Comparison of ENCODE assay signal across 8 cellular contexts in genomic region chr15:90191344-90191687, GRCh38. TPM values are rescaled to one million over a fixed set of nuclear protein-coding genes. Genes with fewer than 3 reads are reported as not detected.
DNase-seq lines count a peak whose midpoint lies in the region; ATAC-seq, FAIRE-seq and TF ChIP-seq lines count a peak whose summit lies in the region.

No MANE protein-coding gene starts in this region.

- no peak overlapping the region for H3K4me3 ChIP-seq in colonic mucosa
- H3K4me3 ChIP-seq in small intestine (ENCODE audit: low read depth in 1 of 2, low read length in 2 of 2) = no peak overlapping the region

- no peaks in the 10 kb centered on the region; a peak in 2 of 7 replicates for H3K36me3 Mint-ChIP-seq in H9 (ENCODE audit: insufficient read depth in 1 of 3, low read depth in 3 of 3)

- peak; percentile 20 for ATAC-seq in GM19452 (IDR thresholded peaks at IDR 0.05; ENCODE audit: unreplicated experiment)
- peak; percentile 22 for ATAC-seq in HG03103 (IDR thresholded peaks at IDR 0.05; ENCODE audit: low read depth, unreplicated experiment)
- ATAC-seq in HG03378 (IDR thresholded peaks at IDR 0.05; ENCODE audit: unreplicated experiment) = no peak

- no peak overlapping the region for H3K4ac ChIP-seq in H9 (ENCODE audit: low read depth, low read length)

- H3T11ph ChIP-seq in H9 (ENCODE audit: low read length) = no peak overlapping the region

- no peak overlapping the region for H2BK20ac ChIP-seq in H9 (ENCODE audit: low read depth, low read length, poor library complexity, severe bottlenecking)

- no peak overlapping the region for H4K5ac ChIP-seq in H9 (ENCODE audit: insufficient read length, low read depth, low read length)

- H3K27me3 Mint-ChIP-seq in H9 (ENCODE audit: low read depth) = no peaks in the 10 kb centered on the region

- DNase-seq in colonic mucosa (no peak), small intestine (peak; percentile 35), H9 (no peak), DMS79 (lab: John Stamatoyannopoulos, UW) (no peak), NCI-H226 (no peak)

- H3K27ac ChIP-seq in colonic mucosa (peak overlapping the region; percentile 85), small intestine (ENCODE audit: low read depth in 1 of 2, low read length in 1 of 2) (peak overlapping the region; percentile 90 to 93), H9 (ENCODE audit: insufficient read length, low read depth, low read length) (no peak overlapping the region)

- H2AFZ ChIP-seq in H9 (ENCODE audit: low read length) = no peak overlapping the region

- no peaks in the 10 kb centered on the region for H3K9me3 ChIP-seq in colonic mucosa
- no peaks in the 10 kb centered on the region for H3K9me3 ChIP-seq in small intestine (ENCODE audit: control insufficient read depth, low read depth)
- H3K9me3 ChIP-seq in H9 (ENCODE audit: control insufficient read depth, low read depth, low read length) = no peaks in the 10 kb centered on the region

- H3K79me2 ChIP-seq in H9 (ENCODE audit: insufficient read depth, low read length) = no peaks in the 10 kb centered on the region

- no peak overlapping the region for H2AK5ac ChIP-seq in H9 (ENCODE audit: insufficient read length, low read length)

- no peak overlapping the region for H3K4me3 Mint-ChIP-seq in H9

- no peak overlapping the region for H3K27ac Mint-ChIP-seq in H9

- peak overlapping the region in 1 of 2 donors; percentile 72 for H3K9ac ChIP-seq in colonic mucosa (ENCODE audit: low read depth in 2 of 2, low read length in 2 of 2)
- no peak overlapping the region for H3K9ac ChIP-seq in H9 (ENCODE audit: extremely low read depth, insufficient read length, low read length)

- H3K4me1 ChIP-seq in colonic mucosa = peaks cover 34% of the 10 kb centered on the region
- peaks cover 10 to 19% of the 10 kb centered on the region in 2 donors for H3K4me1 ChIP-seq in small intestine (ENCODE audit: control insufficient read depth in 2 of 2, insufficient read depth in 1 of 2, low read depth in 1 of 2, low read length in 1 of 2)
- no peaks in the 10 kb centered on the region for H3K4me1 ChIP-seq in H9 (ENCODE audit: insufficient read depth, low read length)

- no peaks in the 10 kb centered on the region for H3K23me2 ChIP-seq in H9 (ENCODE audit: insufficient read length, low read depth, low read length, poor library complexity, severe bottlenecking)

- H2BK15ac ChIP-seq in H9 (ENCODE audit: low read depth, low read length) = no peak overlapping the region

- no peak overlapping the region for H2BK120ac ChIP-seq in H9 (ENCODE audit: low read depth, low read length, poor library complexity, severe bottlenecking)

- no peak overlapping the region for H3K18ac ChIP-seq in H9 (ENCODE audit: insufficient read length, low read depth, low read length)

- FAIRE-seq in small intestine (lab: Jason Lieb, UNC) = no peak

- H3K23ac ChIP-seq in H9 (ENCODE audit: insufficient read length, low read depth, low read length) = no peak overlapping the region

- intact Hi-C loops in colonic mucosa (cut with DNase I) = no loop called here

- H3K4me2 ChIP-seq in H9 (ENCODE audit: insufficient read depth, insufficient read length, low read length) = no peak overlapping the region

- H4K91ac ChIP-seq in H9 (ENCODE audit: insufficient read length, low read depth, low read length) = no peak overlapping the region

- 28 to 64% (median 50%) methylated on average over 3 of the region's 3 CpGs for WGBS in small intestine, 3 donors
- WGBS in H9 (ENCODE audit: extremely low coverage, insufficient read length, low lambda C conversion rate) = no CpG with 5 or more reads among the region's 3 CpGs

- H3K14ac ChIP-seq in H9 (ENCODE audit: insufficient read depth, low read length) = no peak overlapping the region

- no peaks in the 10 kb centered on the region for H4K20me1 ChIP-seq in H9 (ENCODE audit: control insufficient read depth, insufficient read depth, insufficient read length)

- H3K56ac ChIP-seq in H9 (ENCODE audit: insufficient read length, low read depth, low read length) = no peak overlapping the region

- no peak overlapping the region for H4K8ac ChIP-seq in H9 (replicated peaks; ENCODE audit: insufficient read length, low read depth, low read length)

- peaks cover 9 to 15% of the 10 kb centered on the region in 2 experiments for H3K4me1 Mint-ChIP-seq in H9

- TF ChIP-seq CTCF in colonic mucosa (IDR thresholded peaks at IDR 0.05) (no peak), H9 (conservative IDR thresholded peaks at IDR 0.05) (no peak)

- H3K79me1 ChIP-seq in H9 (ENCODE audit: insufficient read depth, low read depth, low read length, poor library complexity, severe bottlenecking) = no peaks in the 10 kb centered on the region

- H3K9me3 Mint-ChIP-seq in H9 = no peaks in the 10 kb centered on the region; a peak in 1 of 5 replicates

- H3K27me3 ChIP-seq in colonic mucosa = no peaks in the 10 kb centered on the region
- no peaks in the 10 kb centered on the region for H3K27me3 ChIP-seq in small intestine (ENCODE audit: control insufficient read depth in 2 of 2, insufficient read depth in 2 of 2, low read length in 2 of 2)
- H3K27me3 ChIP-seq in H9 (ENCODE audit: insufficient read depth, low read length) = no peaks in the 10 kb centered on the region

- H3K36me3 ChIP-seq in colonic mucosa (no peaks in the 10 kb centered on the region), small intestine (ENCODE audit: control insufficient read depth in 2 of 2, insufficient read depth in 2 of 2, low read length in 2 of 2) (no peaks in the 10 kb centered on the region)

- no peak overlapping the region for H2BK5ac ChIP-seq in H9 (ENCODE audit: insufficient read length, low read length)

- H2BK12ac ChIP-seq in H9 (ENCODE audit: insufficient read length, low read depth, low read length) = no peak overlapping the region

RNA-seq across cellular contexts. Expression of gene SEMA4B, which starts 9.8 kb away (rescaled TPM):
- total RNA-seq in colonic mucosa (100 to 1,000 TPM; 102 to 141 TPM), H9 (2021) (32.5 and 33.2 TPM in 2 replicates)
- 10 to 100 TPM; 26.2 to 37.9 (median 31.8) TPM for polyA plus RNA-seq in small intestine

RNA-seq across cellular contexts. Expression of gene CIB1, which starts 42.4 kb away (rescaled TPM):
- total RNA-seq in colonic mucosa (100 to 1,000 TPM; 212 to 216 TPM), H9 (2021) (23.0 and 27.8 TPM in 2 replicates)
- 100 to 1,000 TPM; 219 to 360 (median 356) TPM for polyA plus RNA-seq in small intestine

RNA-seq across cellular contexts. Expression of gene GDPGP1, which starts 42.7 kb away (rescaled TPM):
- total RNA-seq in colonic mucosa (10 to 100 TPM; 14.4 to 18.6 TPM), H9 (2021) (6.7 and 9.7 TPM in 2 replicates)
- 1 to 10 TPM; 4.9 to 7.5 (median 5.6) TPM for polyA plus RNA-seq in small intestine

RNA-seq across cellular contexts. Expression of gene TTLL13, which starts 58.0 kb away (rescaled TPM):
- 1 to 10 TPM in 1 of 2 donors, under 1 TPM in 1; 0.35 to 1.2 TPM for total RNA-seq in colonic mucosa
- under 1 TPM in 2 of 3 donors, not detected in 1; 0.07 to 0.45 TPM for polyA plus RNA-seq in small intestine
- not detected in 2 replicates for total RNA-seq in H9 (2021)
